8 cellular contexts compared by ENCODE assay signal in genomic region chrX:55342533-55343501, GRCh38.
DNase-seq lines count a peak whose midpoint lies in the region; ATAC-seq and TF ChIP-seq lines count a peak whose summit lies in the region.

No MANE protein-coding gene starts in this region.

- no peaks in the 10 kb centered on the region for H3K4me1 ChIP-seq in MM.1S (ENCODE audit: low read length)
- H3K4me1 ChIP-seq in esophagus muscularis mucosa = no peaks in the 10 kb centered on the region
- no peaks in the 10 kb centered on the region for H3K4me1 ChIP-seq in gastrocnemius medialis

- 51% methylated on average over 21 of the region's 21 CpGs for WGBS in esophagus muscularis mucosa

- H3K9me2 ChIP-seq in MM.1S (replicated peaks; ENCODE audit: insufficient read depth, low read length) = no peaks in the 10 kb centered on the region

- ATAC-seq in GM21786 (IDR thresholded peaks at IDR 0.05; ENCODE audit: unreplicated experiment) (peak; percentile 82), gastrocnemius medialis (peak; percentile 41 to 54)

- H3K4me3 ChIP-seq in MM.1S (ENCODE audit: low read length) (no peak overlapping the region), esophagus muscularis mucosa (no peak overlapping the region), gastrocnemius medialis (no peak overlapping the region)

- TF ChIP-seq EP300 in esophagus muscularis mucosa (IDR thresholded peaks at IDR 0.05) = no peak

- no peaks in the 10 kb centered on the region for H4K20me1 ChIP-seq in MM.1S (ENCODE audit: insufficient read depth, low read length)

- no peaks in the 10 kb centered on the region for H3F3A ChIP-seq in MM.1S (ENCODE audit: insufficient read depth, low read length)

- no peaks in the 10 kb centered on the region for H3K36me3 ChIP-seq in MM.1S (replicated peaks; ENCODE audit: insufficient read depth, low read length)
- H3K36me3 ChIP-seq in esophagus muscularis mucosa = no peaks in the 10 kb centered on the region
- H3K36me3 ChIP-seq in gastrocnemius medialis = no peaks in the 10 kb centered on the region

- in situ Hi-C loops in gastrocnemius medialis (cut with MboI; ENCODE audit: low sequenced_read_pairs in 4 of 4) = loop anchor here in 2 of 4 donors (10.0 to 25.0 kb wide), 2 partner anchors 208 to 231 kb away; no protein-coding TSS in a partner anchor

- no peak overlapping the region for H2AFZ ChIP-seq in MM.1S (ENCODE audit: low read length)

- H3K27ac ChIP-seq in MM.1S (ENCODE audit: low read length) (no peak overlapping the region), esophagus muscularis mucosa (replicated peaks in 1 of 4) (no peak overlapping the region), gastrocnemius medialis (peak overlapping the region in 1 of 4 donors; percentile 26)

- DNase-seq in activated gamma-delta T cell treated with Interleukin-2 at 50 U/mL for 16 hours (peak; percentile 13), activated gamma-delta T cell (lab: John Stamatoyannopoulos, UW) (no peak), MM.1S (peak; percentile 55), esophagus muscularis mucosa (ENCODE audit: extremely low spot score) (no peak), gastrocnemius medialis (no peak), LoVo (ENCODE audit: low spot score) (no peak)
- peak; percentile 5 to 29 for DNase-seq in activated CD4-positive, alpha-beta T cell treated with anti-CD3 and anti-CD28 coated beads for 4 hours

- no peak overlapping the region for H3K9ac ChIP-seq in MM.1S (ENCODE audit: low read length)

- H3K4me2 ChIP-seq in MM.1S (ENCODE audit: low read depth, low read length) = no peak overlapping the region

- TF ChIP-seq POLR2A in esophagus muscularis mucosa (IDR thresholded peaks at IDR 0.05; ENCODE audit: low read depth) (no peak), gastrocnemius medialis (IDR thresholded peaks at IDR 0.05) (no peak)

- H3K27me3 ChIP-seq in MM.1S (replicated peaks; ENCODE audit: insufficient read depth, low read length) (no peaks in the 10 kb centered on the region), esophagus muscularis mucosa (no peaks in the 10 kb centered on the region), gastrocnemius medialis (no peaks in the 10 kb centered on the region)

- H3K79me2 ChIP-seq in MM.1S (ENCODE audit: low read length) = no peaks in the 10 kb centered on the region

- H3K9me3 ChIP-seq in MM.1S (replicated peaks; ENCODE audit: insufficient read depth, low read length) (no peaks in the 10 kb centered on the region), esophagus muscularis mucosa (no peaks in the 10 kb centered on the region), gastrocnemius medialis (no peaks in the 10 kb centered on the region)

- TF ChIP-seq CTCF in MM.1S (IDR thresholded peaks at IDR 0.05; ENCODE audit: low read length) (peak; percentile 65), esophagus muscularis mucosa (IDR thresholded peaks at IDR 0.05) (peak in 2 of 3 experiments; percentile 23 to 47), gastrocnemius medialis (IDR thresholded peaks at IDR 0.05 in 4 of 5, conservative IDR thresholded peaks at IDR 0.05 in 1 of 5) (peak; percentile 13 to 54 (median 39))

- intact Hi-C loops in esophagus muscularis mucosa (cut with DNase I) (no loop called here), gastrocnemius medialis (cut with DNase I; ENCODE audit: low total_unique reads) (loop anchor here (2.0 kb wide), 1 partner anchor 208 kb away; no protein-coding TSS in a partner anchor)

Comparison
In these comparisons a context has a peak if more than half of its experiments do, and no peak if none do; other contexts are left out.
1. DNase-seq: peak in activated gamma-delta T cell treated with Interleukin-2 at 50 U/mL for 16 hours (single experiment), MM.1S (single experiment) and activated CD4-positive, alpha-beta T cell treated with anti-CD3 and anti-CD28 coated beads for 4 hours (2 of 2); none in activated gamma-delta T cell (single experiment), esophagus muscularis mucosa (single experiment), gastrocnemius medialis (0 of 2) and LoVo (single experiment).
2. Peak in every context shown above with its lines, with median percentiles within 50 percentile points of each other: CTCF ChIP-seq.